In genomic region chr3:110736332-110736731, GRCh38 we compare ENCODE assay signal across 13 cellular contexts.
DNase-seq lines count a peak whose midpoint lies in the region; ATAC-seq and TF ChIP-seq lines count a peak whose summit lies in the region.
"Had no signal": no experiment of that assay in that cellular context is flagged by ENCODE, and none has a peak within 500 bp of the region (broad histone marks: within the 10 kb centered on the region; RNA-seq: fewer than 3 reads in every experiment).

No MANE protein-coding gene starts in this region.

- no peaks in the 10 kb centered on the region for H3K9me3 ChIP-seq in osteoblast (ENCODE audit: low read depth, low read length)
- H3K9me3 ChIP-seq: thoracic aorta had no signal

- H3K27me3 Mint-ChIP-seq in activated T-cell treated with anti-CD3 and anti-CD28 coated beads, Interleukin-2, amount 50 U/mL, for 24 hours = peaks cover 4% of the 10 kb centered on the region
- no peaks in the 10 kb centered on the region for H3K27me3 Mint-ChIP-seq in T-helper 2 cell treated with Interferon-gamma antibody and Interleukin-4, amounts not matched to agents 5 μg/mL and 100 μg/mL, for 36 hours (ENCODE audit: low read depth)

- H3K36me3 ChIP-seq in osteoblast (ENCODE audit: insufficient read depth, low read length) = no peaks in the 10 kb centered on the region
- H3K36me3 ChIP-seq: thoracic aorta had no signal

- no peaks in the 10 kb centered on the region for H3K36me3 Mint-ChIP-seq in activated T-cell treated with anti-CD3 and anti-CD28 coated beads, Interleukin-2, amount 50 U/mL, for 24 hours (ENCODE audit: low read depth)
- no peaks in the 10 kb centered on the region for H3K36me3 Mint-ChIP-seq in T-helper 2 cell treated with Interferon-gamma antibody and Interleukin-4, amounts not matched to agents 5 μg/mL and 100 μg/mL, for 36 hours (ENCODE audit: low read depth)

- no peak overlapping the region for H3K27ac ChIP-seq in osteoblast (ENCODE audit: low read depth, low read length)
- H3K27ac ChIP-seq: parathyroid adenoma, thoracic aorta had no signal

- no peak overlapping the region for H3K27ac Mint-ChIP-seq in activated T-cell treated with anti-CD3 and anti-CD28 coated beads, Interleukin-2, amount 50 U/mL, for 24 hours
- no peak overlapping the region for H3K27ac Mint-ChIP-seq in T-helper 2 cell treated with Interferon-gamma antibody and Interleukin-4, amounts not matched to agents 5 μg/mL and 100 μg/mL, for 36 hours

- H3K4me1 Mint-ChIP-seq in activated T-cell treated with anti-CD3 and anti-CD28 coated beads, Interleukin-2, amount 50 U/mL, for 24 hours (ENCODE audit: low read depth) = no peaks in the 10 kb centered on the region
- no peaks in the 10 kb centered on the region for H3K4me1 Mint-ChIP-seq in T-helper 2 cell treated with Interferon-gamma antibody and Interleukin-4, amounts not matched to agents 5 μg/mL and 100 μg/mL, for 36 hours (ENCODE audit: low read depth)

- H4K20me1 ChIP-seq in osteoblast (ENCODE audit: insufficient read depth, low read length) = no peaks in the 10 kb centered on the region

- H3K9me3 Mint-ChIP-seq in activated T-cell treated with anti-CD3 and anti-CD28 coated beads, Interleukin-2, amount 50 U/mL, for 24 hours = no peaks in the 10 kb centered on the region
- H3K9me3 Mint-ChIP-seq in T-helper 2 cell treated with Interferon-gamma antibody and Interleukin-4, amounts not matched to agents 5 μg/mL and 100 μg/mL, for 36 hours = no peaks in the 10 kb centered on the region

- H3K79me2 ChIP-seq in osteoblast (ENCODE audit: insufficient read depth, low read length) = no peaks in the 10 kb centered on the region
- H3K79me2 ChIP-seq: parathyroid adenoma had no signal

- H3K4me3 ChIP-seq in osteoblast (ENCODE audit: insufficient read depth, low read length) = no peak overlapping the region
- H3K4me3 ChIP-seq: thoracic aorta had no signal

- H3K4me3 Mint-ChIP-seq in activated T-cell treated with anti-CD3 and anti-CD28 coated beads, Interleukin-2, amount 50 U/mL, for 24 hours = no peak overlapping the region
- no peak overlapping the region for H3K4me3 Mint-ChIP-seq in T-helper 2 cell treated with Interferon-gamma antibody and Interleukin-4, amounts not matched to agents 5 μg/mL and 100 μg/mL, for 36 hours

- DNase-seq in KG1 (lab: John Stamatoyannopoulos, UW) = peak; percentile 10
- no peak for DNase-seq in osteoblast (ENCODE audit: insufficient read length, low spot score, missing footprints)
- no peak for DNase-seq in T1000 (lab: John Stamatoyannopoulos, UW)
- no peak for DNase-seq in activated T-cell treated with anti-CD3 and anti-CD28 coated beads, Interleukin-2, amount 50 U/mL, for 24 hours
- no peak for DNase-seq in activated CD4-positive, alpha-beta T cell treated with anti-CD3 and anti-CD28 coated beads for 1 hour
- no peak for DNase-seq in T-helper 2 cell treated with Interferon-gamma antibody and Interleukin-4, amounts not matched to agents 5 μg/mL and 100 μg/mL, for 36 hours (ENCODE audit: low spot score)
- DNase-seq: IMR-90; stimulated activated CD4-positive, alpha-beta T cell treated with anti-CD3 and anti-CD28 coated beads, Interleukin-4, amount 100 ng/mL, for 1 hour had no signal

- no peaks in the 10 kb centered on the region for H3K4me1 ChIP-seq in osteoblast (ENCODE audit: insufficient read depth, low read length)
- H3K4me1 ChIP-seq: parathyroid adenoma had no signal

- ATAC-seq in GM19372 (IDR thresholded peaks at IDR 0.05; ENCODE audit: low read depth, unreplicated experiment) = peak; percentile 91
- peak; percentile 85 for ATAC-seq in HG02885 (IDR thresholded peaks at IDR 0.05; ENCODE audit: poor library complexity, unreplicated experiment)
- ATAC-seq: left lobe of liver had no signal

- no peaks in the 10 kb centered on the region for H3K27me3 ChIP-seq in osteoblast (ENCODE audit: insufficient read depth, low read length)

- H2AFZ ChIP-seq in osteoblast (ENCODE audit: low read length) = peak overlapping the region; percentile 44
- H2AFZ ChIP-seq: parathyroid adenoma had no signal

- H3K4me2 ChIP-seq in osteoblast (ENCODE audit: insufficient read depth, low read length) = no peak overlapping the region

- TF ChIP-seq CTCF in osteoblast (IDR thresholded peaks at IDR 0.05; ENCODE audit: extremely low read depth, low read depth, low read length) = no peak
